Comparison of ENCODE assay signal across 1 cellular context in the genomic region with DNA sequence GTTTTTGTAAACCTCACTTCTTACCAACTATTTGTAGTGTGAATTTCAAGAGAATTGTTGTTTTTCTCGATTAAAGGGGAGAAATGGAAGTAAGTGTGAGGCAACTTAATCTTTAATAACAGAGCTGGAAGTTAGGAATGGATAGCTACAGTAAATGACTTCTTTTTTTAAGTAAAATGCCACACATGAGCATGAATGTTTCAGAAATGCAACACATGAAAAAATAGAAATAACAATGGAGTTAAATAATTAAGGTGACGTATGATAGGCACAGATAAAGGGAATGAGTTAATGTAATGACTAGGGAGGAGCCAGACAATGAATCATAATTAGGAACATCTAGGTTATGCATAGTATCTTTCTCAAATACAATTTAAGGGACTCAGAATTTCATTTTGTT.
TF ChIP-seq lines count a peak whose summit lies in the region.

No MANE protein-coding gene starts in this region.

TF ChIP-seq in HEK293, 187 proteins besides CTCF, POLR2A, EP300 and RAD21 (continued from another document):
- TF ChIP-seq, protein P1, sequence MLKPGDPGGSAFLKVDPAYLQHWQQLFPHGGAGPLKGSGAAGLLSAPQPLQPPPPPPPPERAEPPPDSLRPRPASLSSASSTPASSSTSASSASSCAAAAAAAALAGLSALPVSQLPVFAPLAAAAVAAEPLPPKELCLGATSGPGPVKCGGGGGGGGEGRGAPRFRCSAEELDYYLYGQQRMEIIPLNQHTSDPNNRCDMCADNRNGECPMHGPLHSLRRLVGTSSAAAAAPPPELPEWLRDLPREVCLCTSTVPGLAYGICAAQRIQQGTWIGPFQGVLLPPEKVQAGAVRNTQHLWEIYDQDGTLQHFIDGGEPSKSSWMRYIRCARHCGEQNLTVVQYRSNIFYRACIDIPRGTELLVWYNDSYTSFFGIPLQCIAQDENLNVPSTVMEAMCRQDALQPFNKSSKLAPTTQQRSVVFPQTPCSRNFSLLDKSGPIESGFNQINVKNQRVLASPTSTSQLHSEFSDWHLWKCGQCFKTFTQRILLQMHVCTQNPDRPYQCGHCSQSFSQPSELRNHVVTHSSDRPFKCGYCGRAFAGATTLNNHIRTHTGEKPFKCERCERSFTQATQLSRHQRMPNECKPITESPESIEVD (tag by site-specific recombination; IDR thresholded peaks at IDR 0.05): peak; percentile 50; the same call in 1 of the 2 replicates
- TF ChIP-seq ZNF280C (tag by site-specific recombination; IDR thresholded peaks at IDR 0.05) (no peak), ZFP37 (tag by site-specific recombination; IDR thresholded peaks at IDR 0.05) (no peak), ZNF707 (tag by site-specific recombination; IDR thresholded peaks at IDR 0.05) (no peak), ZNF571 (tag by site-specific recombination; IDR thresholded peaks at IDR 0.05) (no peak), ZNF266 (tag by site-specific recombination; IDR thresholded peaks at IDR 0.05; ENCODE audit: low read depth) (no peak), ZNF629 (tag by site-specific recombination; IDR thresholded peaks at IDR 0.05) (peak; percentile 70)
